In the genomic region with DNA sequence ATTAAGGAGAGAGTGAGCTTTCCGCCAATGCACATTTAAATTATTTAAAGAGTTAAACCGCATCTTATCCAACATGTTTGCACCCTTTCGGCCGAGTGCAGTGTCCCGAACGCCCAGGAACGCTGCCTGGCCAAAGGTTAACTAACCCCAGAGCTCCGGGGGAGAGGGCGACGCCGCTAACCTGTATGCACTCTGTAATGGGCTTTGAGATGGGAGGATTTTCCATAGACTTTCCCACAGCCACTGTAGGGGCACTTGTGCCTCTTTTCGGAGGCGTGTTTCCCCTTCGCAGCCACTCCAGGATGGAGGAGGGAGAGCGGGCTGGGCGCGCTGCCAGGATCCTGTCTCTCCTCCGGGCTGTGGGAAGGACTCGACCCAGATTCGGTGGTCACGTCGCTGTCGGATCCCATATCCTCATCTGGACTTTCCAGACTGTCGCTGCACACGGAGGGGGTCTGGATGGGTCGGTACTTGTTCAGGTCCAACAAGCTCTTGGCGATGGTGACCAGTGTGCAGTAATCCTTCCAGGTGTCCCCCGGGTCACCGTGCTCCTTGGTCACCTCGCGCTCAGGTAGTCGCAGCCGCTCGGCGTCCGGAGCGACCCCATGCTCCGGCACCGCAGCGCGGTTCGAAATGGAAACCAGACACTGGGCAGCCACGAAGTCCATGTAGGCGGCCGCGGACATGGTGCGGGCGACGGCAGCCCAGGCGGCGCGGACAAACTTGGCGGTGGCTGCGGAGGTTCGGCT, we compare ENCODE assay signal across 1 cellular context.
A peak's percentile ranks its signal among the peaks of the same experiment; 100 is the strongest.
TF ChIP-seq lines count a peak whose summit lies in the region.

No MANE protein-coding gene starts in this region.

TF ChIP-seq in HepG2, 621 proteins besides CTCF, POLR2A, EP300 and RAD21 (continued from another document and continues in another):
- TF ChIP-seq, protein P1, sequence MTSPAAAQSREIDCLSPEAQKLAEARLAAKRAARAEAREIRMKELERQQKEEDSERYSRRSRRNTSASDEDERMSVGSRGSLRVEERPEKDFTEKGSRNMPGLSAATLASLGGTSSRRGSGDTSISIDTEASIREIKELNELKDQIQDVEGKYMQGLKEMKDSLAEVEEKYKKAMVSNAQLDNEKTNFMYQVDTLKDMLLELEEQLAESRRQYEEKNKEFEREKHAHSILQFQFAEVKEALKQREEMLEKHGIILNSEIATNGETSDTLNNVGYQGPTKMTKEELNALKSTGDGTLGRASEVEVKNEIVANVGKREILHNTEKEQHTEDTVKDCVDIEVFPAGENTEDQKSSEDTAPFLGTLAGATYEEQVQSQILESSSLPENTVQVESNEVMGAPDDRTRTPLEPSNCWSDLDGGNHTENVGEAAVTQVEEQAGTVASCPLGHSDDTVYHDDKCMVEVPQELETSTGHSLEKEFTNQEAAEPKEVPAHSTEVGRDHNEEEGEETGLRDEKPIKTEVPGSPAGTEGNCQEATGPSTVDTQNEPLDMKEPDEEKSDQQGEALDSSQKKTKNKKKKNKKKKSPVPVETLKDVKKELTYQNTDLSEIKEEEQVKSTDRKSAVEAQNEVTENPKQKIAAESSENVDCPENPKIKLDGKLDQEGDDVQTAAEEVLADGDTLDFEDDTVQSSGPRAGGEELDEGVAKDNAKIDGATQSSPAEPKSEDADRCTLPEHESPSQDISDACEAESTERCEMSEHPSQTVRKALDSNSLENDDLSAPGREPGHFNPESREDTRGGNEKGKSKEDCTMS (CRISPR knock-in tag; conservative IDR thresholded peaks at IDR 0.05): no peak
- peak; percentile 39; the same call in 1 of the 2 replicates for TF ChIP-seq MTA1 (CRISPR knock-in tag; IDR thresholded peaks at IDR 0.05; ENCODE audit: borderline replicate concordance)
- TF ChIP-seq FOSL2 (CRISPR knock-in tag; IDR thresholded peaks at IDR 0.05): no peak
- TF ChIP-seq, protein P2, sequence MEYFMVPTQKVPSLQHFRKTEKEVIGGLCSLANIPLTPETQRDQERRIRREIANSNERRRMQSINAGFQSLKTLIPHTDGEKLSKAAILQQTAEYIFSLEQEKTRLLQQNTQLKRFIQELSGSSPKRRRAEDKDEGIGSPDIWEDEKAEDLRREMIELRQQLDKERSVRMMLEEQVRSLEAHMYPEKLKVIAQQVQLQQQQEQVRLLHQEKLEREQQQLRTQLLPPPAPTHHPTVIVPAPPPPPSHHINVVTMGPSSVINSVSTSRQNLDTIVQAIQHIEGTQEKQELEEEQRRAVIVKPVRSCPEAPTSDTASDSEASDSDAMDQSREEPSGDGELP (IDR thresholded peaks at IDR 0.05; ENCODE audit: borderline replicate concordance, low read depth): no peak
- peak; percentile 90 for TF ChIP-seq ZNF777 (CRISPR knock-in tag; IDR thresholded peaks at IDR 0.05)
- TF ChIP-seq HMG20A (CRISPR knock-in tag; IDR thresholded peaks at IDR 0.05; ENCODE audit: borderline replicate concordance): no peak
- no peak for TF ChIP-seq ZNF501 (CRISPR knock-in tag; IDR thresholded peaks at IDR 0.05)
- TF ChIP-seq HDAC2 (CRISPR knock-in tag; IDR thresholded peaks at IDR 0.05): no peak
- TF ChIP-seq ZNF891 (CRISPR knock-in tag; IDR thresholded peaks at IDR 0.05): no peak
- no peak for TF ChIP-seq MAF1 (CRISPR knock-in tag; IDR thresholded peaks at IDR 0.05; ENCODE audit: borderline replicate concordance)
- TF ChIP-seq, protein P3, sequence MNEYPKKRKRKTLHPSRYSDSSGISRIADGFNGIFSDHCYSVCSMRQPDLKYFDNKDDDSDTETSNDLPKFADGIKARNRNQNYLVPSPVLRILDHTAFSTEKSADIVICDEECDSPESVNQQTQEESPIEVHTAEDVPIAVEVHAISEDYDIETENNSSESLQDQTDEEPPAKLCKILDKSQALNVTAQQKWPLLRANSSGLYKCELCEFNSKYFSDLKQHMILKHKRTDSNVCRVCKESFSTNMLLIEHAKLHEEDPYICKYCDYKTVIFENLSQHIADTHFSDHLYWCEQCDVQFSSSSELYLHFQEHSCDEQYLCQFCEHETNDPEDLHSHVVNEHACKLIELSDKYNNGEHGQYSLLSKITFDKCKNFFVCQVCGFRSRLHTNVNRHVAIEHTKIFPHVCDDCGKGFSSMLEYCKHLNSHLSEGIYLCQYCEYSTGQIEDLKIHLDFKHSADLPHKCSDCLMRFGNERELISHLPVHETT (CRISPR knock-in tag; conservative IDR thresholded peaks at IDR 0.05): no peak
- TF ChIP-seq PCBP2 (optimal IDR thresholded peaks at IDR 0.05; ENCODE audit: low read depth, low read length, poor library complexity, severe bottlenecking): no peak
- no peak for TF ChIP-seq CEBPG (CRISPR knock-in tag; IDR thresholded peaks at IDR 0.05)
- no peak for TF ChIP-seq NCOA1 (CRISPR knock-in tag; IDR thresholded peaks at IDR 0.05)
- TF ChIP-seq ZNF713 (CRISPR knock-in tag; IDR thresholded peaks at IDR 0.05): no peak
- no peak for TF ChIP-seq MZF1 (CRISPR knock-in tag; IDR thresholded peaks at IDR 0.05; ENCODE audit: borderline replicate concordance)
- TF ChIP-seq KDM1A (CRISPR knock-in tag; IDR thresholded peaks at IDR 0.05): no peak
- TF ChIP-seq ZNF484 (CRISPR knock-in tag; IDR thresholded peaks at IDR 0.05; ENCODE audit: borderline replicate concordance, low read depth): no peak
- TF ChIP-seq ZNF549 (CRISPR knock-in tag; IDR thresholded peaks at IDR 0.05): no peak
- TF ChIP-seq KLF6 (CRISPR knock-in tag; IDR thresholded peaks at IDR 0.05): 0 out of 2 replicates have a peak, but pooled peaks have one; percentile 19
- no peak for TF ChIP-seq ELF1 (CRISPR knock-in tag; IDR thresholded peaks at IDR 0.05)
- TF ChIP-seq, protein P4, sequence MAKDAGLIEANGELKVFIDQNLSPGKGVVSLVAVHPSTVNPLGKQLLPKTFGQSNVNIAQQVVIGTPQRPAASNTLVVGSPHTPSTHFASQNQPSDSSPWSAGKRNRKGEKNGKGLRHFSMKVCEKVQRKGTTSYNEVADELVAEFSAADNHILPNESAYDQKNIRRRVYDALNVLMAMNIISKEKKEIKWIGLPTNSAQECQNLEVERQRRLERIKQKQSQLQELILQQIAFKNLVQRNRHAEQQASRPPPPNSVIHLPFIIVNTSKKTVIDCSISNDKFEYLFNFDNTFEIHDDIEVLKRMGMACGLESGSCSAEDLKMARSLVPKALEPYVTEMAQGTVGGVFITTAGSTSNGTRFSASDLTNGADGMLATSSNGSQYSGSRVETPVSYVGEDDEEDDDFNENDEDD (CRISPR knock-in tag; IDR thresholded peaks at IDR 0.05; ENCODE audit: borderline replicate concordance): 0 out of 2 replicates have a peak, but pooled peaks have one; percentile 15
- TF ChIP-seq, protein P5, sequence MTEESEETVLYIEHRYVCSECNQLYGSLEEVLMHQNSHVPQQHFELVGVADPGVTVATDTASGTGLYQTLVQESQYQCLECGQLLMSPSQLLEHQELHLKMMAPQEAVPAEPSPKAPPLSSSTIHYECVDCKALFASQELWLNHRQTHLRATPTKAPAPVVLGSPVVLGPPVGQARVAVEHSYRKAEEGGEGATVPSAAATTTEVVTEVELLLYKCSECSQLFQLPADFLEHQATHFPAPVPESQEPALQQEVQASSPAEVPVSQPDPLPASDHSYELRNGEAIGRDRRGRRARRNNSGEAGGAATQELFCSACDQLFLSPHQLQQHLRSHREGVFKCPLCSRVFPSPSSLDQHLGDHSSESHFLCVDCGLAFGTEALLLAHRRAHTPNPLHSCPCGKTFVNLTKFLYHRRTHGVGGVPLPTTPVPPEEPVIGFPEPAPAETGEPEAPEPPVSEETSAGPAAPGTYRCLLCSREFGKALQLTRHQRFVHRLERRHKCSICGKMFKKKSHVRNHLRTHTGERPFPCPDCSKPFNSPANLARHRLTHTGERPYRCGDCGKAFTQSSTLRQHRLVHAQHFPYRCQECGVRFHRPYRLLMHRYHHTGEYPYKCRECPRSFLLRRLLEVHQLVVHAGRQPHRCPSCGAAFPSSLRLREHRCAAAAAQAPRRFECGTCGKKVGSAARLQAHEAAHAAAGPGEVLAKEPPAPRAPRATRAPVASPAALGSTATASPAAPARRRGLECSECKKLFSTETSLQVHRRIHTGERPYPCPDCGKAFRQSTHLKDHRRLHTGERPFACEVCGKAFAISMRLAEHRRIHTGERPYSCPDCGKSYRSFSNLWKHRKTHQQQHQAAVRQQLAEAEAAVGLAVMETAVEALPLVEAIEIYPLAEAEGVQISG (CRISPR knock-in tag; IDR thresholded peaks at IDR 0.05): no peak
- no peak for TF ChIP-seq SMAD1 (CRISPR knock-in tag; IDR thresholded peaks at IDR 0.05; ENCODE audit: borderline replicate concordance, low read depth)
- no peak for TF ChIP-seq ZFP36L1 (CRISPR knock-in tag; IDR thresholded peaks at IDR 0.05)
- TF ChIP-seq, protein P6, sequence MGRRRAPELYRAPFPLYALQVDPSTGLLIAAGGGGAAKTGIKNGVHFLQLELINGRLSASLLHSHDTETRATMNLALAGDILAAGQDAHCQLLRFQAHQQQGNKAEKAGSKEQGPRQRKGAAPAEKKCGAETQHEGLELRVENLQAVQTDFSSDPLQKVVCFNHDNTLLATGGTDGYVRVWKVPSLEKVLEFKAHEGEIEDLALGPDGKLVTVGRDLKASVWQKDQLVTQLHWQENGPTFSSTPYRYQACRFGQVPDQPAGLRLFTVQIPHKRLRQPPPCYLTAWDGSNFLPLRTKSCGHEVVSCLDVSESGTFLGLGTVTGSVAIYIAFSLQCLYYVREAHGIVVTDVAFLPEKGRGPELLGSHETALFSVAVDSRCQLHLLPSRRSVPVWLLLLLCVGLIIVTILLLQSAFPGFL (CRISPR knock-in tag; IDR thresholded peaks at IDR 0.05): no peak
- no peak for TF ChIP-seq ZNF781 (CRISPR knock-in tag; IDR thresholded peaks at IDR 0.05; ENCODE audit: borderline replicate concordance, not compliant biosample characterization)
- TF ChIP-seq ZNF720 (CRISPR knock-in tag; IDR thresholded peaks at IDR 0.05): no peak
- TF ChIP-seq TGIF2 (CRISPR knock-in tag; IDR thresholded peaks at IDR 0.05): no peak
- TF ChIP-seq XRCC5 (optimal IDR thresholded peaks at IDR 0.05; ENCODE audit: low read length): peak; percentile 13
- no peak for TF ChIP-seq ZNF552 (CRISPR knock-in tag; IDR thresholded peaks at IDR 0.05; ENCODE audit: borderline replicate concordance)
- no peak for TF ChIP-seq ZNF3 (CRISPR knock-in tag; IDR thresholded peaks at IDR 0.05)
- 0 out of 2 replicates have a peak, but pooled peaks have one; percentile 23 for TF ChIP-seq ZNF776 (CRISPR knock-in tag; IDR thresholded peaks at IDR 0.05)
- no peak for TF ChIP-seq SATB2 (CRISPR knock-in tag; IDR thresholded peaks at IDR 0.05)
- TF ChIP-seq, protein P7, sequence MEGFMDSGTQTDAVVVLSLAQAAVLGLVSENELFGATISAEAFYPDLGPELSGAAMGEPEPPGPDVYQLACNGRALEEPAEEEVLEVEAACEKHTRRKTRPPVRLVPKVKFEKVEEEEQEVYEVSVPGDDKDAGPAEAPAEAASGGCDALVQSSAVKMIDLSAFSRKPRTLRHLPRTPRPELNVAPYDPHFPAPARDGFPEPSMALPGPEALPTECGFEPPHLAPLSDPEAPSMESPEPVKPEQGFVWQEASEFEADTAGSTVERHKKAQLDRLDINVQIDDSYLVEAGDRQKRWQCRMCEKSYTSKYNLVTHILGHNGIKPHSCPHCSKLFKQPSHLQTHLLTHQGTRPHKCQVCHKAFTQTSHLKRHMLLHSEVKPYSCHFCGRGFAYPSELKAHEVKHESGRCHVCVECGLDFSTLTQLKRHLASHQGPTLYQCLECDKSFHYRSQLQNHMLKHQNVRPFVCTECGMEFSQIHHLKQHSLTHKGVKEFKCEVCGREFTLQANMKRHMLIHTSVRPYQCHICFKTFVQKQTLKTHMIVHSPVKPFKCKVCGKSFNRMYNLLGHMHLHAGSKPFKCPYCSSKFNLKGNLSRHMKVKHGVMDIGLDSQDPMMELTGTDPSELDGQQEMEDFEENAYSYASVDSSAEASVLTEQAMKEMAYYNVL (CRISPR knock-in tag; IDR thresholded peaks at IDR 0.05; ENCODE audit: borderline replicate concordance): no peak
- no peak for TF ChIP-seq ZNF432 (CRISPR knock-in tag; IDR thresholded peaks at IDR 0.05; ENCODE audit: borderline replicate concordance)
- TF ChIP-seq ZKSCAN1 (IDR thresholded peaks at IDR 0.05; ENCODE audit: low read length): no peak
- 0 out of 2 replicates have a peak, but pooled peaks have one; percentile 36 for TF ChIP-seq ZBTB7A (CRISPR knock-in tag; IDR thresholded peaks at IDR 0.05)
- no peak for TF ChIP-seq ZNF589 (CRISPR knock-in tag; conservative IDR thresholded peaks at IDR 0.05)
- TF ChIP-seq, protein P8, sequence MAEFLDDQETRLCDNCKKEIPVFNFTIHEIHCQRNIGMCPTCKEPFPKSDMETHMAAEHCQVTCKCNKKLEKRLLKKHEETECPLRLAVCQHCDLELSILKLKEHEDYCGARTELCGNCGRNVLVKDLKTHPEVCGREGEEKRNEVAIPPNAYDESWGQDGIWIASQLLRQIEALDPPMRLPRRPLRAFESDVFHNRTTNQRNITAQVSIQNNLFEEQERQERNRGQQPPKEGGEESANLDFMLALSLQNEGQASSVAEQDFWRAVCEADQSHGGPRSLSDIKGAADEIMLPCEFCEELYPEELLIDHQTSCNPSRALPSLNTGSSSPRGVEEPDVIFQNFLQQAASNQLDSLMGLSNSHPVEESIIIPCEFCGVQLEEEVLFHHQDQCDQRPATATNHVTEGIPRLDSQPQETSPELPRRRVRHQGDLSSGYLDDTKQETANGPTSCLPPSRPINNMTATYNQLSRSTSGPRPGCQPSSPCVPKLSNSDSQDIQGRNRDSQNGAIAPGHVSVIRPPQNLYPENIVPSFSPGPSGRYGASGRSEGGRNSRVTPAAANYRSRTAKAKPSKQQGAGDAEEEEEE (CRISPR knock-in tag; IDR thresholded peaks at IDR 0.05; ENCODE audit: borderline replicate concordance): no peak
- no peak for TF ChIP-seq KDM3A (CRISPR knock-in tag; IDR thresholded peaks at IDR 0.05; ENCODE audit: low read depth)
- no peak for TF ChIP-seq TMF1 (CRISPR knock-in tag; IDR thresholded peaks at IDR 0.05; ENCODE audit: low read depth)
- no peak for TF ChIP-seq CENPX (CRISPR knock-in tag; IDR thresholded peaks at IDR 0.05)
- TF ChIP-seq, protein P9, sequence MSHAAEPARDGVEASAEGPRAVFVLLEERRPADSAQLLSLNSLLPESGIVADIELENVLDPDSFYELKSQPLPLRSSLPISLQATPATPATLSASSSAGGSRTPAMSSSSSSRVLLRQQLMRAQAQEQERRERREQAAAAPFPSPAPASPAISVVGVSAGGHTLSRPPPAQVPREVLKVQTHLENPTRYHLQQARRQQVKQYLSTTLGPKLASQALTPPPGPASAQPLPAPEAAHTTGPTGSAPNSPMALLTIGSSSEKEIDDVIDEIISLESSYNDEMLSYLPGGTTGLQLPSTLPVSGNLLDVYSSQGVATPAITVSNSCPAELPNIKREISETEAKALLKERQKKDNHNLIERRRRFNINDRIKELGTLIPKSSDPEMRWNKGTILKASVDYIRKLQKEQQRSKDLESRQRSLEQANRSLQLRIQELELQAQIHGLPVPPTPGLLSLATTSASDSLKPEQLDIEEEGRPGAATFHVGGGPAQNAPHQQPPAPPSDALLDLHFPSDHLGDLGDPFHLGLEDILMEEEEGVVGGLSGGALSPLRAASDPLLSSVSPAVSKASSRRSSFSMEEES (CRISPR knock-in tag; IDR thresholded peaks at IDR 0.05): no peak
- no peak for TF ChIP-seq HDAC6 (IDR thresholded peaks at IDR 0.05; ENCODE audit: low read depth, low read length)
- no peak for TF ChIP-seq ATAD3A (CRISPR knock-in tag; IDR thresholded peaks at IDR 0.05)
